ENCODE assay signal across 10 cellular contexts in genomic region chr6:105781248-105781647, GRCh38.
DNase-seq lines count a peak whose midpoint lies in the region; ATAC-seq and TF ChIP-seq lines count a peak whose summit lies in the region.
"Had no signal": no experiment of that assay in that cellular context is flagged by ENCODE, and none has a peak within 500 bp of the region (broad histone marks: within the 10 kb centered on the region; RNA-seq: fewer than 3 reads in every experiment).

No MANE protein-coding gene starts in this region.

- TF ChIP-seq CTCF in PC-3 (conservative IDR thresholded peaks at IDR 0.05; ENCODE audit: low read depth, low read length) (no peak), esophagus squamous epithelium (IDR thresholded peaks at IDR 0.05) (no peak)

- no peak overlapping the region for H2AFZ ChIP-seq in PC-3 (ENCODE audit: low read length)
- no peak overlapping the region for H2AFZ ChIP-seq in neuronal stem cell (ENCODE audit: low read length)

- POLR2A ChIA-PET in PC-3 (lab: Charles Lee; ENCODE audit: unreplicated experiment), result no interaction called here

- intact Hi-C loops in PC-3 (cut with micrococcal nuclease), result no loop called here
- intact Hi-C loops in esophagus squamous epithelium (cut with DNase I), result no loop called here

- H2BK120ac ChIP-seq in neuronal stem cell (ENCODE audit: low read depth, low read length), result no peak overlapping the region

- no peak overlapping the region for H2AK5ac ChIP-seq in neuronal stem cell (ENCODE audit: low read depth, low read length)

- H4K8ac ChIP-seq in neuronal stem cell (ENCODE audit: low read depth, low read length), result no peak overlapping the region

- no peak for ATAC-seq in PC-3
- ATAC-seq in GM21528 (IDR thresholded peaks at IDR 0.05; ENCODE audit: low FRiP score, unreplicated experiment), result no peak
- ATAC-seq in GM21786 (IDR thresholded peaks at IDR 0.05; ENCODE audit: unreplicated experiment), result no peak

- DNase-seq in PC-3 (peak; percentile 24), activated T-cell treated with anti-CD3 and anti-CD28 coated beads for 1 hour (ENCODE audit: low read depth) (peak; percentile 25), esophagus squamous epithelium (lab: John Stamatoyannopoulos, UW) (no peak), 8988T (no peak), neuronal stem cell (ENCODE audit: low spot score) (no peak)
- DNase-seq in stimulated activated CD8-positive, alpha-beta memory T cell treated with anti-CD3 and anti-CD28 coated beads, Interleukin-4, amount 100 ng/mL, for 24 hours (ENCODE audit: low read depth), result peak; percentile 14
- DNase-seq: NCI-H187 treated with DMSO at 0.1 percent for 48 hours had no signal

- no peak overlapping the region for H3K14ac ChIP-seq in neuronal stem cell (ENCODE audit: low read length)

- 20 to 46% methylated on average over 7 of the region's 7 CpGs for WGBS in esophagus squamous epithelium, 2 donors
- no CpG with 5 or more reads among the region's 7 CpGs for WGBS in neuronal stem cell (ENCODE audit: extremely low coverage in 2 of 2, insufficient read length in 2 of 2, insufficient replicate concordance in 1 of 2), 2 donors

- H4K20me1 ChIP-seq in PC-3 (ENCODE audit: low read length), result no peaks in the 10 kb centered on the region

- peak overlapping the region; percentile 11; the same call in 1 of the 2 replicates for H3K27ac ChIP-seq in PC-3 (ENCODE audit: low read length)
- peak overlapping the region; percentile 25 to 87 (median 64) for H3K27ac ChIP-seq in esophagus squamous epithelium
- no peak overlapping the region for H3K27ac ChIP-seq in neuronal stem cell (replicated peaks; ENCODE audit: low read length)

- H2BK12ac ChIP-seq in neuronal stem cell (ENCODE audit: low read length), result no peak overlapping the region

- H2BK15ac ChIP-seq in neuronal stem cell (ENCODE audit: low read length), result no peak overlapping the region

- H3K79me1 ChIP-seq in neuronal stem cell (ENCODE audit: low read depth, low read length), result no peaks in the 10 kb centered on the region

- no peak overlapping the region for H3K23ac ChIP-seq in neuronal stem cell (ENCODE audit: low read depth, low read length, poor library complexity)

- TF ChIP-seq POLR2A in esophagus squamous epithelium (IDR thresholded peaks at IDR 0.05), result no peak

- no peak overlapping the region for H3K4me3 ChIP-seq in PC-3 (ENCODE audit: low read length)
- H3K4me3 ChIP-seq in esophagus squamous epithelium, result no peak overlapping the region
- H3K4me3 ChIP-seq in neuronal stem cell (ENCODE audit: low read length in 2 of 2), result no peak overlapping the region
- H3K4me3 ChIP-seq: GM12878 had no signal

- H3K4me2 ChIP-seq in PC-3 (ENCODE audit: low read length) (no peak overlapping the region), neuronal stem cell (ENCODE audit: insufficient read depth, low read length, poor library complexity, severe bottlenecking) (no peak overlapping the region)

- H3K27me3 ChIP-seq in PC-3 (ENCODE audit: low read length) (no peaks in the 10 kb centered on the region), esophagus squamous epithelium (no peaks in the 10 kb centered on the region), neuronal stem cell (ENCODE audit: control insufficient read depth in 3 of 3, insufficient read depth in 3 of 3, low read depth in 1 of 3, low read length in 3 of 3) (no peaks in the 10 kb centered on the region)

- H3K9me2 ChIP-seq in PC-3 (replicated peaks; ENCODE audit: low read length), result no peaks in the 10 kb centered on the region

- H3K18ac ChIP-seq in neuronal stem cell (ENCODE audit: low read length), result no peak overlapping the region

- H3K36me3 ChIP-seq in PC-3 (ENCODE audit: low read depth, low read length) (no peaks in the 10 kb centered on the region), esophagus squamous epithelium (no peaks in the 10 kb centered on the region), neuronal stem cell (replicated peaks in 1 of 2; ENCODE audit: control insufficient read depth in 2 of 2, insufficient read depth in 2 of 2, low read length in 2 of 2) (no peaks in the 10 kb centered on the region)

- H4K91ac ChIP-seq in neuronal stem cell (ENCODE audit: low read depth, low read length, poor library complexity), result no peak overlapping the region

- no peaks in the 10 kb centered on the region for H3K79me2 ChIP-seq in PC-3 (ENCODE audit: low read length)

- CTCF ChIA-PET in PC-3 (lab: Charles Lee), result no interaction called here

- no peaks in the 10 kb centered on the region for H3F3A ChIP-seq in PC-3 (ENCODE audit: low read length, unreplicated experiment)

- H3K4me1 ChIP-seq in PC-3 (ENCODE audit: insufficient read depth, low read length), result peaks cover 8% of the 10 kb centered on the region; the same call in 1 of the 2 replicates
- H3K4me1 ChIP-seq in esophagus squamous epithelium, result peaks cover 0 to 23% (median 4%) of the 10 kb centered on the region in 3 donors
- no peaks in the 10 kb centered on the region for H3K4me1 ChIP-seq in neuronal stem cell (ENCODE audit: control insufficient read depth in 2 of 2, insufficient read depth in 1 of 2, low read depth in 1 of 2, low read length in 2 of 2)

- no peak overlapping the region for H3K9ac ChIP-seq in PC-3 (ENCODE audit: low read length)
- no peak overlapping the region for H3K9ac ChIP-seq in neuronal stem cell (ENCODE audit: low read depth, low read length, poor library complexity)

- no TSS peak for BruUV-seq in PC-3 (replicated peaks; lab: Mats Ljungman, UMichigan)

- H3K9me3 ChIP-seq in PC-3 (ENCODE audit: low read length), result no peaks in the 10 kb centered on the region
- no peaks in the 10 kb centered on the region for H3K9me3 ChIP-seq in esophagus squamous epithelium
- H3K9me3 ChIP-seq in neuronal stem cell (replicated peaks in 1 of 2; ENCODE audit: control insufficient read depth in 2 of 2, insufficient read depth in 1 of 2, low read depth in 1 of 2, low read length in 2 of 2), result no peaks in the 10 kb centered on the region

- no peak overlapping the region for H2BK5ac ChIP-seq in neuronal stem cell (ENCODE audit: low read length)

- no peak overlapping the region for H3K4ac ChIP-seq in neuronal stem cell (ENCODE audit: low read length)

Comparison
In these comparisons a context has a peak if more than half of its experiments do, and no peak if none do; other contexts are left out.
1. DNase-seq: peak in PC-3 (single experiment), activated T-cell treated with anti-CD3 and anti-CD28 coated beads for 1 hour (single experiment) and stimulated activated CD8-positive, alpha-beta memory T cell treated with anti-CD3 and anti-CD28 coated beads, Interleukin-4, amount 100 ng/mL, for 24 hours (single experiment); none in esophagus squamous epithelium (single experiment), 8988T (single experiment) and neuronal stem cell (single experiment).